In the genomic region with DNA sequence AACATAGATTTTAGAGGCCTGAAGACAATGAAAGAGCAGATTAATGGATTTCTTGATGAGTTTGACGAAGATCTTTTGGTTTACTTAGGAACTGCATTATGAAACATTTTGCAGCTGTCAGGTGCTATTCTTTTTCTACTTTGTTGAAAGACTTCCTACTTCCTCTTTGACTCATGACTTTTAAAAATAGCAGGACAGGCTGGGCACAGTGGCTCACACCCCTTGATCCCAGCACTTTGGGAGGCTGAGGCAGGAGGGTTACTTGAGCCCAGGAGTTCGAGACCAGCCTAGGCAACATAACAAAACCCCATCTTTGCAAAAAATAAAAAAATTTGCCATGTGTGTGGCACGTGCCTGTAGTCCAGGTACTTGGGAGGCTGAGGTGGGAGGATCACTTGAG, we compare ENCODE assay signal across 10 cellular contexts. TPM values are rescaled to one million over a fixed set of nuclear protein-coding genes. Genes with fewer than 3 reads are reported as not detected.
DNase-seq lines count a peak whose midpoint lies in the region; ATAC-seq and TF ChIP-seq lines count a peak whose summit lies in the region.
"Had no signal": no experiment of that assay in that cellular context is flagged by ENCODE, and none has a peak within 500 bp of the region (broad histone marks: within the 10 kb centered on the region; RNA-seq: fewer than 3 reads in every experiment).

No MANE protein-coding gene starts in this region.

- no peaks in the 10 kb centered on the region for H3K27me3 ChIP-seq in suprapubic skin

- H3K27ac ChIP-seq in suprapubic skin: no peak overlapping the region

- no peak for TF ChIP-seq EP300 in suprapubic skin (IDR thresholded peaks at IDR 0.05)

- POLR2A ChIA-PET in activated B cell treated with CpG ODN at 0.5 μM for 24 hours (lab: Charles Lee): no interaction called here

- no peak for DNase-seq in T-helper 2 cell treated with Interferon-gamma antibody and Interleukin-4, amounts not matched to agents 5 μg/mL and 100 μg/mL, for 36 hours (ENCODE audit: low spot score)
- DNase-seq in T-helper 2 cell (no peak), activated B cell treated with CpG ODN at 0.5 μM for 24 hours (no peak), NCI-H1417 treated with DMSO at 0.1 percent for 48 hours (lab: John Stamatoyannopoulos, UW) (no peak), suprapubic skin (ENCODE audit: low spot score in 2 of 2) (no peak), COLO829 (ENCODE audit: low spot score) (no peak)
- no peak for DNase-seq in natural killer cell treated with Interleukin-12 subunit alpha and Interleukin-12 subunit beta and Interleukin-15 and Interleukin-18, amount 100 ng/mL, for 72 hours (ENCODE audit: low spot score)
- DNase-seq: activated CD4-positive, alpha-beta T cell treated with anti-CD3 and anti-CD28 coated beads for 1 hour; NCI-H2171 treated with DMSO at 0.1 percent for 48 hours had no signal

- peak overlapping the region; percentile 13 for H3K27ac Mint-ChIP-seq in T-helper 2 cell treated with Interferon-gamma antibody and Interleukin-4, amounts not matched to agents 5 μg/mL and 100 μg/mL, for 36 hours
- H3K27ac Mint-ChIP-seq in activated B cell treated with CpG ODN at 0.5 μM for 24 hours: peak overlapping the region; percentile 79
- H3K27ac Mint-ChIP-seq in natural killer cell treated with Interleukin-12 subunit alpha and Interleukin-12 subunit beta and Interleukin-15 and Interleukin-18, amount 100 ng/mL, for 72 hours: peak overlapping the region; percentile 64 to 89

- H3K27me3 Mint-ChIP-seq in T-helper 2 cell treated with Interferon-gamma antibody and Interleukin-4, amounts not matched to agents 5 μg/mL and 100 μg/mL, for 36 hours (ENCODE audit: low read depth): no peaks in the 10 kb centered on the region
- H3K27me3 Mint-ChIP-seq in activated B cell treated with CpG ODN at 0.5 μM for 24 hours: no peaks in the 10 kb centered on the region
- no peaks in the 10 kb centered on the region for H3K27me3 Mint-ChIP-seq in natural killer cell treated with Interleukin-12 subunit alpha and Interleukin-12 subunit beta and Interleukin-15 and Interleukin-18, amount 100 ng/mL, for 72 hours

- CTCF ChIA-PET in activated B cell treated with CpG ODN at 0.5 μM for 24 hours (lab: Charles Lee): interaction anchor here (0.5 to 3.3 kb wide), 2 partner anchors 103 to 309 kb away, joined by 3 to 16 read pairs; no protein-coding TSS in a partner anchor

- peaks cover 17% of the 10 kb centered on the region for H3K4me1 Mint-ChIP-seq in T-helper 2 cell treated with Interferon-gamma antibody and Interleukin-4, amounts not matched to agents 5 μg/mL and 100 μg/mL, for 36 hours (ENCODE audit: low read depth)
- peaks cover 21% of the 10 kb centered on the region for H3K4me1 Mint-ChIP-seq in activated B cell treated with CpG ODN at 0.5 μM for 24 hours
- H3K4me1 Mint-ChIP-seq in natural killer cell treated with Interleukin-12 subunit alpha and Interleukin-12 subunit beta and Interleukin-15 and Interleukin-18, amount 100 ng/mL, for 72 hours (ENCODE audit: low read depth in 2 of 2): peaks cover 11 to 12% of the 10 kb centered on the region in 2 donors

- 79% methylated on average over 3 of the region's 3 CpGs for WGBS in suprapubic skin

- intact Hi-C loops in activated B cell treated with CpG ODN at 0.5 μM for 24 hours (cut with micrococcal nuclease): loop anchor here (5.0 kb wide), 1 partner anchor 103 kb away; no protein-coding TSS in a partner anchor

- peaks cover 31% of the 10 kb centered on the region for H3K36me3 Mint-ChIP-seq in T-helper 2 cell treated with Interferon-gamma antibody and Interleukin-4, amounts not matched to agents 5 μg/mL and 100 μg/mL, for 36 hours (ENCODE audit: low read depth)
- peaks cover 64% of the 10 kb centered on the region for H3K36me3 Mint-ChIP-seq in activated B cell treated with CpG ODN at 0.5 μM for 24 hours (ENCODE audit: low read depth)
- peaks cover 13% of the 10 kb centered on the region for H3K36me3 Mint-ChIP-seq in natural killer cell treated with Interleukin-12 subunit alpha and Interleukin-12 subunit beta and Interleukin-15 and Interleukin-18, amount 100 ng/mL, for 72 hours

- peak; percentile 47 for ATAC-seq in HG03097 (IDR thresholded peaks at IDR 0.05; ENCODE audit: low FRiP score, unreplicated experiment)
- ATAC-seq in activated B cell treated with CpG ODN at 0.5 μM for 24 hours (ENCODE audit: low read depth): peak; percentile 49
- ATAC-seq in natural killer cell treated with Interleukin-12 subunit alpha and Interleukin-12 subunit beta and Interleukin-15 and Interleukin-18, amount 100 ng/mL, for 72 hours: no peak

- H3K4me3 Mint-ChIP-seq in T-helper 2 cell treated with Interferon-gamma antibody and Interleukin-4, amounts not matched to agents 5 μg/mL and 100 μg/mL, for 36 hours: no peak overlapping the region
- H3K4me3 Mint-ChIP-seq in activated B cell treated with CpG ODN at 0.5 μM for 24 hours: peak overlapping the region; percentile 36
- H3K4me3 Mint-ChIP-seq in natural killer cell treated with Interleukin-12 subunit alpha and Interleukin-12 subunit beta and Interleukin-15 and Interleukin-18, amount 100 ng/mL, for 72 hours: no peak overlapping the region

- H3K9me3 ChIP-seq in suprapubic skin: no peaks in the 10 kb centered on the region

- TF ChIP-seq POLR2A in suprapubic skin (IDR thresholded peaks at IDR 0.05): no peak

- TF ChIP-seq CTCF in activated B cell treated with CpG ODN at 0.5 μM for 24 hours (IDR thresholded peaks at IDR 0.05): no peak
- TF ChIP-seq CTCF in suprapubic skin (IDR thresholded peaks at IDR 0.05): no peak

- no peak overlapping the region for H3K4me3 ChIP-seq in suprapubic skin

- no peaks in the 10 kb centered on the region for H3K4me1 ChIP-seq in suprapubic skin

- peaks cover 49% of the 10 kb centered on the region for H3K36me3 ChIP-seq in suprapubic skin

- H3K9me3 Mint-ChIP-seq in T-helper 2 cell treated with Interferon-gamma antibody and Interleukin-4, amounts not matched to agents 5 μg/mL and 100 μg/mL, for 36 hours: no peaks in the 10 kb centered on the region
- no peaks in the 10 kb centered on the region for H3K9me3 Mint-ChIP-seq in activated B cell treated with CpG ODN at 0.5 μM for 24 hours
- H3K9me3 Mint-ChIP-seq in natural killer cell treated with Interleukin-12 subunit alpha and Interleukin-12 subunit beta and Interleukin-15 and Interleukin-18, amount 100 ng/mL, for 72 hours: no peaks in the 10 kb centered on the region

RNA-seq across cellular contexts. Expression of a gene that starts 52.0 kb away (rescaled TPM):
- total RNA-seq in activated B cell treated with CpG ODN at 0.5 μM for 24 hours (62.6 and 66.3 TPM in 2 replicates), suprapubic skin (10 to 100 TPM; 37.4 to 48.4 (median 43.4) TPM)
- total RNA-seq in natural killer cell treated with Interleukin-12 subunit alpha and Interleukin-12 subunit beta and Interleukin-15 and Interleukin-18, amount 100 ng/mL, for 72 hours: 10 to 100 TPM; 79.5 to 83.6 TPM

Comparison
In these comparisons a context has a peak if more than half of its experiments do, and no peak if none do; other contexts are left out.
1. H3K27ac Mint-ChIP-seq: peak in every context shown above with its lines; median percentile 79 in activated B cell treated with CpG ODN at 0.5 μM for 24 hours; 76 in natural killer cell treated with Interleukin-12 subunit alpha and Interleukin-12 subunit beta and Interleukin-15 and Interleukin-18, amount 100 ng/mL, for 72 hours; 13 in T-helper 2 cell treated with Interferon-gamma antibody and Interleukin-4, amounts not matched to agents 5 μg/mL and 100 μg/mL, for 36 hours.
2. ATAC-seq: peak in HG03097 (single experiment) and activated B cell treated with CpG ODN at 0.5 μM for 24 hours (single experiment); none in natural killer cell treated with Interleukin-12 subunit alpha and Interleukin-12 subunit beta and Interleukin-15 and Interleukin-18, amount 100 ng/mL, for 72 hours (0 of 2).